In genomic region chr1:42311897-42312296, GRCh38 we compare ENCODE assay signal across 13 cellular contexts. TPM values are rescaled to one million over a fixed set of nuclear protein-coding genes. Genes with fewer than 3 reads are reported as not detected.
A peak's percentile ranks its signal among the peaks of the same experiment; 100 is the strongest.
DNase-seq lines count a peak whose midpoint lies in the region; ATAC-seq, FAIRE-seq and TF ChIP-seq lines count a peak whose summit lies in the region.
"Had no signal": no experiment of that assay in that cellular context is flagged by ENCODE, and none has a peak within 500 bp of the region (broad histone marks: within the 10 kb centered on the region; RNA-seq: fewer than 3 reads in every experiment).

No MANE protein-coding gene starts in this region.

- BruUV-seq in HepG2 (replicated peaks; lab: Mats Ljungman, UMichigan), result no TSS peak

- H3K9me3 ChIP-seq in SK-N-SH (no peaks in the 10 kb centered on the region), HepG2 (ENCODE audit: low read length) (no peaks in the 10 kb centered on the region), right lobe of liver (no peaks in the 10 kb centered on the region), thyroid gland (no peaks in the 10 kb centered on the region)
- H3K9me3 ChIP-seq in naive thymus-derived CD4-positive, alpha-beta T cell (ENCODE audit: control insufficient read depth in 2 of 3, low read length in 3 of 3), result no peaks in the 10 kb centered on the region

- CTCF ChIA-PET in SK-N-SH (lab: Yijun Ruan, JAX), result interaction anchor here (1.5 kb wide), 1 partner anchor 37 kb away, joined by 3 read pairs; no protein-coding TSS in a partner anchor
- CTCF ChIA-PET in HepG2 (lab: Yijun Ruan, JAX; ENCODE audit: low intra/inter-chr PET ratio, low total read pairs), result no interaction called here
- CTCF ChIA-PET in naive thymus-derived CD4-positive, alpha-beta T cell (lab: Charles Lee), result no interaction called here

- peaks cover 37% of the 10 kb centered on the region for H3K36me3 Mint-ChIP-seq in activated T-helper 17 cell treated with anti-CD3 and anti-CD28 coated beads, Interleukin-2, amount 50 U/mL, for 72 hours (ENCODE audit: low read depth)
- H3K36me3 Mint-ChIP-seq in naive thymus-derived CD4-positive, alpha-beta T cell, result peaks cover 0 to 28% (median 24%) of the 10 kb centered on the region in 5 donors

- H3K9ac ChIP-seq in SK-N-SH (no peak overlapping the region), HepG2 (ENCODE audit: insufficient read depth, low read depth, low read length) (no peak overlapping the region)
- H3K9ac ChIP-seq: GM23248 had no signal

- POLR2A ChIA-PET in SK-N-SH (lab: Yijun Ruan, JAX), result no interaction called here
- POLR2A ChIA-PET in HepG2 (lab: Yijun Ruan, JAX), result no interaction called here
- POLR2A ChIA-PET in naive thymus-derived CD4-positive, alpha-beta T cell (lab: Charles Lee), result interaction anchor here (0.6 kb wide), 1 partner anchor 156 kb away, joined by 4 read pairs; no protein-coding TSS in a partner anchor

- DNase-seq in SK-N-SH (no peak), HepG2 (ENCODE audit: low spot score) (no peak), right lobe of liver (no peak), thyroid gland (no peak), NAMALWA (ENCODE audit: low spot score) (no peak)
- DNase-seq in naive thymus-derived CD4-positive, alpha-beta T cell, result no peak
- DNase-seq: CD4-positive, CD25-positive, alpha-beta regulatory T cell; DMS53 had no signal

- H3K27me3 Mint-ChIP-seq in activated T-helper 17 cell treated with anti-CD3 and anti-CD28 coated beads, Interleukin-2, amount 50 U/mL, for 72 hours, result no peaks in the 10 kb centered on the region
- no peaks in the 10 kb centered on the region for H3K27me3 Mint-ChIP-seq in naive thymus-derived CD4-positive, alpha-beta T cell
- H3K27me3 Mint-ChIP-seq: CD4-positive, CD25-positive, alpha-beta regulatory T cell had no signal

- peak overlapping the region; percentile 34 for H3K27ac Mint-ChIP-seq in activated T-helper 17 cell treated with anti-CD3 and anti-CD28 coated beads, Interleukin-2, amount 50 U/mL, for 72 hours
- H3K27ac Mint-ChIP-seq in naive thymus-derived CD4-positive, alpha-beta T cell, result no peak overlapping the region

- H3K4me2 ChIP-seq in SK-N-SH (no peak overlapping the region), HepG2 (ENCODE audit: low read depth, low read length) (no peak overlapping the region)

- H3K79me2 ChIP-seq in SK-N-SH (ENCODE audit: insufficient read depth) (peaks cover 96% of the 10 kb centered on the region), HepG2 (ENCODE audit: insufficient read depth, low read length) (peaks cover 82% of the 10 kb centered on the region)

- TF ChIP-seq CTCF in SK-N-SH (IDR thresholded peaks at IDR 0.05) (no peak), HepG2 (CRISPR knock-in tag; IDR thresholded peaks at IDR 0.05) (no peak), right lobe of liver (IDR thresholded peaks at IDR 0.05) (no peak), thyroid gland (IDR thresholded peaks at IDR 0.05) (no peak)

- H3K36me3 ChIP-seq in SK-N-SH (replicated peaks in 1 of 2; ENCODE audit: control insufficient read depth in 1 of 2, insufficient read depth in 2 of 2, low read length in 1 of 2), result peaks cover 6 to 7% of the 10 kb centered on the region in 2 experiments
- H3K36me3 ChIP-seq in HepG2 (replicated peaks in 1 of 2; ENCODE audit: control insufficient read depth in 1 of 2, insufficient read depth in 2 of 2, low read length in 2 of 2), result peaks cover 2 to 9% of the 10 kb centered on the region in 2 experiments; a peak in 3 of 5 replicates
- H3K36me3 ChIP-seq in right lobe of liver, result no peaks in the 10 kb centered on the region
- no peaks in the 10 kb centered on the region for H3K36me3 ChIP-seq in thyroid gland
- no peaks in the 10 kb centered on the region for H3K36me3 ChIP-seq in naive thymus-derived CD4-positive, alpha-beta T cell (ENCODE audit: control insufficient read depth in 2 of 3, insufficient read depth in 3 of 3, low read length in 3 of 3)

- H3K4me3 Mint-ChIP-seq in activated T-helper 17 cell treated with anti-CD3 and anti-CD28 coated beads, Interleukin-2, amount 50 U/mL, for 72 hours, result no peak overlapping the region
- H3K4me3 Mint-ChIP-seq in naive thymus-derived CD4-positive, alpha-beta T cell, result peak overlapping the region in 1 of 10 donors; percentile 7
- H3K4me3 Mint-ChIP-seq: CD4-positive, CD25-positive, alpha-beta regulatory T cell had no signal

- H3K27me3 ChIP-seq in SK-N-SH (ENCODE audit: insufficient read depth), result no peaks in the 10 kb centered on the region
- no peaks in the 10 kb centered on the region for H3K27me3 ChIP-seq in HepG2 (ENCODE audit: control insufficient read depth in 1 of 2, insufficient read depth in 2 of 2, low read length in 2 of 2)
- H3K27me3 ChIP-seq in right lobe of liver, result no peaks in the 10 kb centered on the region
- no peaks in the 10 kb centered on the region for H3K27me3 ChIP-seq in thyroid gland
- H3K27me3 ChIP-seq in naive thymus-derived CD4-positive, alpha-beta T cell (ENCODE audit: control insufficient read depth in 2 of 2, insufficient read depth in 2 of 2, low read length in 2 of 2), result no peaks in the 10 kb centered on the region

- no peak for FAIRE-seq in HepG2 (lab: Jason Lieb, UNC)
- FAIRE-seq: GM18507 had no signal

- H3K9me2 ChIP-seq in SK-N-SH, result no peaks in the 10 kb centered on the region

- H3F3A ChIP-seq in SK-N-SH (replicated peaks; ENCODE audit: insufficient read depth), result no peaks in the 10 kb centered on the region

- ATAC-seq in SK-N-SH treated with all-trans-retinoic acid at 6 μM for 48 hours, result no peak
- no peak for ATAC-seq in HepG2
- ATAC-seq in right lobe of liver, result no peak
- ATAC-seq in activated T-helper 17 cell treated with anti-CD3 and anti-CD28 coated beads, Interleukin-2, amount 50 U/mL, for 72 hours (replicated peaks), result no peak
- no peak for ATAC-seq in naive thymus-derived CD4-positive, alpha-beta T cell

- H4K20me1 ChIP-seq in SK-N-SH (ENCODE audit: insufficient read depth) (peaks cover 65% of the 10 kb centered on the region), HepG2 (ENCODE audit: insufficient read depth, low read length) (peaks cover 25% of the 10 kb centered on the region)

- TF ChIP-seq POLR2A in HepG2 (IDR thresholded peaks at IDR 0.05; ENCODE audit: insufficient read depth in 1 of 2, low read depth in 2 of 2, low read length in 2 of 2) (no peak), right lobe of liver (IDR thresholded peaks at IDR 0.05) (no peak), thyroid gland (IDR thresholded peaks at IDR 0.05) (no peak)

- in situ Hi-C loops in HepG2 (cut with HindIII; ENCODE audit: extremely low pct_ligation_motif_present, low pct_unique_long_range_greater_than_20kb), result no loop called here

- WGBS in SK-N-SH (ENCODE audit: low lambda C conversion rate), result 97% methylated on average over 4 of the region's 4 CpGs
- 88% methylated on average over 4 of the region's 4 CpGs for WGBS in HepG2 (ENCODE audit: low lambda C conversion rate)
- WGBS in right lobe of liver (ENCODE audit: insufficient coverage, low coverage, low lambda C conversion rate, missing lambda C conversion rate), result 90% methylated on average over 4 of the region's 4 CpGs
- WGBS in thyroid gland, 2 donors, result 91 to 92% methylated on average over 4 of the region's 4 CpGs

- H3K9me3 Mint-ChIP-seq in activated T-helper 17 cell treated with anti-CD3 and anti-CD28 coated beads, Interleukin-2, amount 50 U/mL, for 72 hours, result no peaks in the 10 kb centered on the region
- no peaks in the 10 kb centered on the region for H3K9me3 Mint-ChIP-seq in naive thymus-derived CD4-positive, alpha-beta T cell
- H3K9me3 Mint-ChIP-seq: CD4-positive, CD25-positive, alpha-beta regulatory T cell had no signal

- TF ChIP-seq RAD21 in SK-N-SH (IDR thresholded peaks at IDR 0.05; ENCODE audit: low read length) (no peak), HepG2 (CRISPR knock-in tag; IDR thresholded peaks at IDR 0.05) (no peak)

- TF ChIP-seq EP300 in SK-N-SH (IDR thresholded peaks at IDR 0.05; ENCODE audit: borderline replicate concordance in 1 of 2, low read depth in 1 of 2, low read length in 1 of 2) (no peak), HepG2 (IDR thresholded peaks at IDR 0.05; ENCODE audit: low read depth in 2 of 2, low read length in 2 of 2) (no peak), HepG2 (CRISPR knock-in tag; IDR thresholded peaks at IDR 0.05; ENCODE audit: borderline replicate concordance) (no peak)

- H2AFZ ChIP-seq in SK-N-SH (ENCODE audit: low read depth), result no peak overlapping the region
- H2AFZ ChIP-seq in HepG2 (ENCODE audit: low read length), result no peak overlapping the region
- H2AFZ ChIP-seq: GM23248 had no signal

- H3K4me1 Mint-ChIP-seq in activated T-helper 17 cell treated with anti-CD3 and anti-CD28 coated beads, Interleukin-2, amount 50 U/mL, for 72 hours, result peaks cover 66% of the 10 kb centered on the region
- H3K4me1 Mint-ChIP-seq in naive thymus-derived CD4-positive, alpha-beta T cell, result peaks cover 44 to 90% (median 81%) of the 10 kb centered on the region in 7 donors

- intact Hi-C loops in HepG2 (cut with micrococcal nuclease; ENCODE audit: unreplicated experiment) (no loop called here), right lobe of liver (cut with DNase I) (no loop called here), thyroid gland (cut with DNase I) (no loop called here)
- intact Hi-C loops in naive thymus-derived CD4-positive, alpha-beta T cell (cut with micrococcal nuclease), result no loop called here

- H3K4me1 ChIP-seq in SK-N-SH (ENCODE audit: control insufficient read depth in 1 of 2, insufficient read depth in 2 of 2, low read depth in 1 of 2, low read length in 1 of 2), result peaks cover 0 to 4% of the 10 kb centered on the region in 2 experiments; a peak in 2 of 4 replicates
- peaks cover 52% of the 10 kb centered on the region for H3K4me1 ChIP-seq in HepG2 (ENCODE audit: insufficient read depth, low read length)
- H3K4me1 ChIP-seq in right lobe of liver, result peaks cover 0 to 17% (median 8%) of the 10 kb centered on the region in 4 donors
- peaks cover 35 to 41% of the 10 kb centered on the region in 2 donors for H3K4me1 ChIP-seq in thyroid gland
- H3K4me1 ChIP-seq in naive thymus-derived CD4-positive, alpha-beta T cell (ENCODE audit: control insufficient read depth in 2 of 2, insufficient read depth in 2 of 2, low read length in 2 of 2), result peaks cover 9 to 27% of the 10 kb centered on the region in 2 donors

- H3K27ac ChIP-seq in SK-N-SH (ENCODE audit: low read depth in 2 of 2, low read length in 1 of 2) (no peak overlapping the region), HepG2 (ENCODE audit: extremely low read length, insufficient read depth, low read length) (no peak overlapping the region), right lobe of liver (no peak overlapping the region), thyroid gland (peak overlapping the region in 2 of 3 donors; percentile 22 to 70)
- no peak overlapping the region for H3K27ac ChIP-seq in naive thymus-derived CD4-positive, alpha-beta T cell (ENCODE audit: low read depth, low read length)
- H3K27ac ChIP-seq: 22Rv1, GM23248 had no signal

- no peak overlapping the region for H3K4me3 ChIP-seq in SK-N-SH (ENCODE audit: low read depth in 2 of 2, low read length in 1 of 2)
- H3K4me3 ChIP-seq in HepG2 (replicated peaks in 1 of 3; ENCODE audit: insufficient read depth in 1 of 3, low read depth in 2 of 3, low read length in 3 of 3), result no peak overlapping the region
- H3K4me3 ChIP-seq in right lobe of liver, result no peak overlapping the region
- H3K4me3 ChIP-seq in thyroid gland (replicated peaks in 1 of 3), result no peak overlapping the region
- no peak overlapping the region for H3K4me3 ChIP-seq in naive thymus-derived CD4-positive, alpha-beta T cell (ENCODE audit: low read length)
- H3K4me3 ChIP-seq: GM23248 had no signal

RNA-seq across cellular contexts. Expression of gene FOXJ3, which starts 23.1 kb away (rescaled TPM):
- polyA plus RNA-seq in SK-N-SH (2012; rRNA removed) (16.0 and 24.2 TPM in 2 replicates), HepG2 (2011; rRNA removed) (33.3 and 48.5 TPM in 2 replicates)
- 13.2 and 13.9 TPM in 2 replicates for polyA plus RNA-seq in SK-N-SH (2012; cell fraction: cytosol; rRNA removed)
- 25.6 and 51.1 TPM in 2 replicates for polyA plus RNA-seq in SK-N-SH (2012; cell fraction: nucleus; rRNA removed)
- total RNA-seq in HepG2 (2016; rRNA removed; fragmentation: Illumina TruSeq; extraction: Trizol) (15.4 and 16.6 TPM in 2 replicates), right lobe of liver (10 to 100 TPM; 12.1 to 18.4 (median 14.5) TPM), thyroid gland (10 to 100 TPM; 55.4 to 87.5 (median 81.0) TPM)
- total RNA-seq in HepG2 (2016; cell fraction: cytosol; rRNA removed; fragmentation: Illumina TruSeq; extraction: Trizol; ENCODE audit: low read depth), result 55.7 and 60.3 TPM in 2 replicates
- 15.5 and 17.0 TPM in 2 replicates for total RNA-seq in HepG2 (2016; cell fraction: insoluble cytoplasmic fraction; rRNA removed; fragmentation: Illumina TruSeq; extraction: Trizol)
- 13.6 and 15.8 TPM in 2 replicates for total RNA-seq in HepG2 (2016; cell fraction: membrane; rRNA removed; fragmentation: Illumina TruSeq; extraction: Trizol)
- 25.2 and 32.7 TPM in 2 replicates for total RNA-seq in HepG2 (2016; cell fraction: nucleus; rRNA removed; fragmentation: Illumina TruSeq; extraction: Trizol)
- 15.1 and 19.3 TPM in 2 replicates for polyA plus RNA-seq in HepG2 (2011; cell fraction: cytosol; rRNA removed)
- polyA plus RNA-seq in HepG2 (2011; cell fraction: nucleus; rRNA removed), result 30.9 and 34.9 TPM in 2 replicates
- 13.6 and 18.4 TPM in 2 replicates for polyA plus RNA-seq in HepG2 (2012)
- 0.29 and 0.60 TPM in 2 replicates for polyA plus RNA-seq in HepG2 (2016; cell fraction: cytosol; fragmentation: Illumina TruSeq; extraction: Trizol; ENCODE audit: low read depth)
- 16.6 and 18.3 TPM in 2 replicates for polyA plus RNA-seq in HepG2 (2016; cell fraction: insoluble cytoplasmic fraction; fragmentation: Illumina TruSeq; extraction: Trizol; ENCODE audit: low read depth)
- polyA plus RNA-seq in HepG2 (2016; cell fraction: membrane; fragmentation: Illumina TruSeq; extraction: Trizol; ENCODE audit: low read depth), result 2.1 and 2.3 TPM in 2 replicates
- polyA plus RNA-seq in HepG2 (2016; cell fraction: nucleus; fragmentation: Illumina TruSeq; extraction: Trizol; ENCODE audit: insufficient read depth, low read depth), result 26.8 and 30.6 TPM in 2 replicates
- polyA minus RNA-seq in HepG2 (2011; rRNA and poly(A)+ RNA removed; ENCODE audit: low replicate concordance), result 39.0 and 60.9 TPM in 2 replicates
- 18.7 and 23.7 TPM in 2 replicates for polyA minus RNA-seq in HepG2 (2011; cell fraction: cytosol; rRNA and poly(A)+ RNA removed)
- polyA minus RNA-seq in HepG2 (2011; cell fraction: nucleus; rRNA and poly(A)+ RNA removed), result 84.3 and 91.0 TPM in 2 replicates
- total RNA-seq in activated T-helper 17 cell treated with anti-CD3 and anti-CD28 coated beads, Interleukin-2, amount 50 U/mL, for 72 hours, result 10 to 100 TPM; 48.8 to 53.6 TPM
- total RNA-seq in naive thymus-derived CD4-positive, alpha-beta T cell, result 10 to 100 TPM; 59.5 to 93.3 (median 76.5) TPM
- 10 to 100 TPM; 38.9 to 41.6 TPM for polyA plus RNA-seq in naive thymus-derived CD4-positive, alpha-beta T cell

Comparison
In these comparisons a context has a peak if more than half of its experiments do, and no peak if none do; other contexts are left out.
1. H3K27ac ChIP-seq: peak in thyroid gland (2 of 3); none in SK-N-SH (0 of 2), HepG2 (single experiment), right lobe of liver (0 of 3) and naive thymus-derived CD4-positive, alpha-beta T cell (single experiment).
2. Of the 25 proteins assayed by ChIP-seq in both HepG2 and SK-N-SH: peak only in HepG2: none; only in SK-N-SH: none; in both: RFX5; in neither: 24.